In genomic region chr11:117410238-117410637, GRCh38 we compare ENCODE assay signal across 17 cellular contexts.
DNase-seq lines count a peak whose midpoint lies in the region; ATAC-seq, FAIRE-seq and TF ChIP-seq lines count a peak whose summit lies in the region.
"Had no signal": no experiment of that assay in that cellular context is flagged by ENCODE, and none has a peak within 500 bp of the region (broad histone marks: within the 10 kb centered on the region; RNA-seq: fewer than 3 reads in every experiment).

No MANE protein-coding gene starts in this region.

- WGBS in K562 (ENCODE audit: insufficient coverage, low coverage, missing lambda C conversion rate), result 50% methylated on average over 1 of the region's 1 CpG
- WGBS in GM23248 (ENCODE audit: low coverage in 1 of 2, low lambda C conversion rate in 2 of 2, missing lambda C conversion rate in 2 of 2), 2 experiments, result 95 to 100% methylated on average over 1 of the region's 1 CpG

- no peak for FAIRE-seq in K562 (lab: Jason Lieb, UNC)
- FAIRE-seq: GM12891, GM18507, H54 had no signal

- peaks cover 12% of the 10 kb centered on the region for H3K9me3 Mint-ChIP-seq in activated T-cell treated with anti-CD3 and anti-CD28 coated beads, Interleukin-2, amount 50 U/mL, for 24 hours

- peaks cover 68% of the 10 kb centered on the region for H3K36me3 Mint-ChIP-seq in activated T-cell treated with anti-CD3 and anti-CD28 coated beads, Interleukin-2, amount 50 U/mL, for 24 hours (ENCODE audit: low read depth)
- H3K36me3 Mint-ChIP-seq in T-helper 17 cell (ENCODE audit: low read depth), result peaks cover 21% of the 10 kb centered on the region

- H3K27ac ChIP-seq in K562 (ENCODE audit: extremely low read depth, low read depth, low read length) (no peak overlapping the region), GM23248 (no peak overlapping the region)

- no peaks in the 10 kb centered on the region for H3K36me3 ChIP-seq in K562 (ENCODE audit: control insufficient read depth, insufficient read depth, low read length)
- H3K36me3 ChIP-seq in GM23248 (ENCODE audit: low read depth), result peaks cover 34% of the 10 kb centered on the region

- no peaks in the 10 kb centered on the region for H3K9me2 ChIP-seq in GM23248 (ENCODE audit: insufficient read depth)

- TF ChIP-seq RAD21 in K562 (CRISPR knock-in tag; conservative IDR thresholded peaks at IDR 0.05 in 1 of 2, IDR thresholded peaks at IDR 0.05 in 1 of 2), result no peak

- H3K4me1 Mint-ChIP-seq in activated T-cell treated with anti-CD3 and anti-CD28 coated beads, Interleukin-2, amount 50 U/mL, for 24 hours (ENCODE audit: low read depth), result no peaks in the 10 kb centered on the region
- H3K4me1 Mint-ChIP-seq in T-helper 17 cell, result peaks cover 4% of the 10 kb centered on the region
- H3K4me1 Mint-ChIP-seq: CD4-positive, alpha-beta memory T cell had no signal

- POLR2A ChIA-PET in K562 (lab: Yijun Ruan, JAX), result no interaction called here

- no peak for DNase-seq in activated T-cell treated with anti-CD3 and anti-CD28 coated beads, Interleukin-2, amount 50 U/mL, for 24 hours
- no peak for DNase-seq in activated T-cell treated with anti-CD3 and anti-CD28 coated beads, Interleukin-2, amount 50 U/mL, for 48 hours
- DNase-seq in T-helper 17 cell (no peak), K562 (ENCODE audit: extremely low read depth in 1 of 4, low spot score in 3 of 4) (no peak), GM23248 (no peak)
- DNase-seq in stimulated activated naive CD8-positive, alpha-beta T cell treated with anti-CD3 and anti-CD28 coated beads, Interleukin-15, Interleukin-2, amounts not matched to agents 100 U/mL and 50 U/mL, for 24 hours, result no peak
- DNase-seq: C1 segment of cervical spinal cord; Calu3; CD4-positive, alpha-beta memory T cell; DMS53; DMS79 treated with DMSO at 0.1 percent for 48 hours; GOT3; HFFc6 had no signal

- intact Hi-C loops in K562 (cut with micrococcal nuclease), result no loop called here

- H3K4me2 ChIP-seq in K562 (ENCODE audit: insufficient read depth, low read length), result no peak overlapping the region
- no peak overlapping the region for H3K4me2 ChIP-seq in GM23248 (ENCODE audit: unreplicated experiment)

- no peaks in the 10 kb centered on the region for H3F3A ChIP-seq in GM23248 (ENCODE audit: insufficient read depth)

- no peak for TF ChIP-seq CTCF in K562 (IDR thresholded peaks at IDR 0.05 in 2 of 3, conservative IDR thresholded peaks at IDR 0.05 in 1 of 3; ENCODE audit: insufficient read depth in 2 of 3, low read depth in 1 of 3, low read length in 3 of 3)

- BruUV-seq in K562 (replicated peaks; lab: Mats Ljungman, UMichigan), result no TSS peak

- H3K9ac ChIP-seq in K562 (ENCODE audit: insufficient read depth in 1 of 2, low read depth in 2 of 2, low read length in 2 of 2) (no peak overlapping the region), GM23248 (no peak overlapping the region)

- in situ Hi-C loops in K562 (cut with MboI), result no loop called here
- in situ Hi-C loops in GM23248 (cut with MboI), result no loop called here

- H4K20me1 ChIP-seq in K562 (replicated peaks; ENCODE audit: control insufficient read depth, insufficient read depth, low read length), result no peaks in the 10 kb centered on the region
- H4K20me1 ChIP-seq in GM23248 (ENCODE audit: insufficient read depth), result no peaks in the 10 kb centered on the region

- H2AFZ ChIP-seq in K562 (ENCODE audit: low read depth, low read length) (no peak overlapping the region), GM23248 (no peak overlapping the region)

- TF ChIP-seq POLR2A in K562 (conservative IDR thresholded peaks at IDR 0.05), result no peak

- H3K4me3 Mint-ChIP-seq in activated T-cell treated with anti-CD3 and anti-CD28 coated beads, Interleukin-2, amount 50 U/mL, for 24 hours, result no peak overlapping the region
- H3K4me3 Mint-ChIP-seq in T-helper 17 cell, result no peak overlapping the region
- H3K4me3 Mint-ChIP-seq: CD4-positive, alpha-beta memory T cell; HFFc6 had no signal

- H3K27me3 ChIP-seq in K562 (ENCODE audit: control insufficient read depth in 2 of 2, insufficient read depth in 2 of 2, low read length in 2 of 2) (peaks cover 7 to 28% of the 10 kb centered on the region in 2 experiments; a peak in 4 of 5 replicates), GM23248 (replicated peaks; ENCODE audit: insufficient read depth) (no peaks in the 10 kb centered on the region)

- no peaks in the 10 kb centered on the region for H3K79me2 ChIP-seq in K562 (ENCODE audit: control insufficient read depth, insufficient read depth, low read length)
- H3K79me2 ChIP-seq in GM23248 (ENCODE audit: insufficient read depth), result no peaks in the 10 kb centered on the region

- no peaks in the 10 kb centered on the region for H3K27me3 Mint-ChIP-seq in activated T-cell treated with anti-CD3 and anti-CD28 coated beads, Interleukin-2, amount 50 U/mL, for 24 hours
- H3K27me3 Mint-ChIP-seq in T-helper 17 cell, result no peaks in the 10 kb centered on the region
- H3K27me3 Mint-ChIP-seq: CD4-positive, alpha-beta memory T cell had no signal

- ATAC-seq in T-helper 17 cell, result no peak
- ATAC-seq in K562, result no peak
- no peak for ATAC-seq in stimulated activated naive CD8-positive, alpha-beta T cell treated with anti-CD3 and anti-CD28 coated beads, Interleukin-15, Interleukin-2, amounts not matched to agents 100 U/mL and 50 U/mL, for 24 hours

- H3K9me1 ChIP-seq in K562 (ENCODE audit: control insufficient read depth, insufficient read depth, low read length), result no peaks in the 10 kb centered on the region

- CTCF ChIA-PET in K562 (lab: Yijun Ruan, JAX; ENCODE audit: low intra/inter-chr PET ratio), result no interaction called here

- peaks cover 0 to 8% of the 10 kb centered on the region in 2 experiments; a peak in 1 of 5 replicates for H3K4me1 ChIP-seq in K562 (replicated peaks in 1 of 2; ENCODE audit: control insufficient read depth in 2 of 2, insufficient read depth in 2 of 2, low read length in 2 of 2)
- H3K4me1 ChIP-seq in GM23248 (ENCODE audit: insufficient read depth), result no peaks in the 10 kb centered on the region
- H3K4me1 ChIP-seq: HAP-1 had no signal

- TF ChIP-seq EP300 in K562 (IDR thresholded peaks at IDR 0.05; ENCODE audit: low read length), result no peak

- H3K9me3 ChIP-seq in T-helper 17 cell (ENCODE audit: control insufficient read depth, low read length, poor library complexity, severe bottlenecking), result peaks cover 4% of the 10 kb centered on the region
- peaks cover 2% of the 10 kb centered on the region; the same call in 1 of the 2 replicates for H3K9me3 ChIP-seq in K562 (replicated peaks; ENCODE audit: control insufficient read depth, insufficient read depth, low read depth, low read length)
- H3K9me3 ChIP-seq in GM23248 (ENCODE audit: low read depth), result no peaks in the 10 kb centered on the region

- H3K4me3 ChIP-seq in K562 (no peak overlapping the region), GM23248 (no peak overlapping the region)
- H3K4me3 ChIP-seq: HAP-1 had no signal

- H3K27ac Mint-ChIP-seq in activated T-cell treated with anti-CD3 and anti-CD28 coated beads, Interleukin-2, amount 50 U/mL, for 24 hours, result peak overlapping the region; percentile 50
- H3K27ac Mint-ChIP-seq in T-helper 17 cell, result peak overlapping the region; percentile 85
- H3K27ac Mint-ChIP-seq: CD4-positive, alpha-beta memory T cell; HFFc6 had no signal

TF ChIP-seq in K562, 482 proteins besides CTCF, POLR2A, EP300 and RAD21:
- TF ChIP-seq FOXK2 (conservative IDR thresholded peaks at IDR 0.05 in 1 of 2, IDR thresholded peaks at IDR 0.05 in 1 of 2; ENCODE audit: low read depth in 2 of 2), result no peak
- no peak for TF ChIP-seq KLF10 (CRISPR knock-in tag; IDR thresholded peaks at IDR 0.05)
- TF ChIP-seq SAFB (IDR thresholded peaks at IDR 0.05; ENCODE audit: borderline replicate concordance, low read depth, low read length), result no peak
- peak; percentile 62 for TF ChIP-seq RBM25 (IDR thresholded peaks at IDR 0.05; ENCODE audit: low read depth, low read length, severe bottlenecking)
- no peak for TF ChIP-seq HDAC3 (IDR thresholded peaks at IDR 0.05; ENCODE audit: borderline replicate concordance, partially characterized antibody)
